Comparison of ENCODE assay signal across 14 cellular contexts in genomic region chr13:87536899-87537298, GRCh38.
A peak's percentile ranks its signal among the peaks of the same experiment; 100 is the strongest.
DNase-seq lines count a peak whose midpoint lies in the region; ATAC-seq and TF ChIP-seq lines count a peak whose summit lies in the region.
"Had no signal": no experiment of that assay in that cellular context is flagged by ENCODE, and none has a peak within 500 bp of the region (broad histone marks: within the 10 kb centered on the region; RNA-seq: fewer than 3 reads in every experiment).

No MANE protein-coding gene starts in this region.

- H3K4me2 ChIP-seq in parathyroid adenoma (ENCODE audit: low read length) = no peak overlapping the region

- H3K9ac ChIP-seq in parathyroid adenoma = no peak overlapping the region

- TF ChIP-seq EP300 in upper lobe of left lung (IDR thresholded peaks at IDR 0.05) = no peak

- H3K4me1 ChIP-seq in parathyroid adenoma (no peaks in the 10 kb centered on the region), upper lobe of left lung (peaks cover 0 to 6% (median 0%) of the 10 kb centered on the region in 4 donors), BE2C (no peaks in the 10 kb centered on the region)
- H3K4me1 ChIP-seq: gastrocnemius medialis had no signal

- TF ChIP-seq CTCF in parathyroid adenoma (IDR thresholded peaks at IDR 0.05) (no peak), upper lobe of left lung (IDR thresholded peaks at IDR 0.05) (no peak), BE2C (IDR thresholded peaks at IDR 0.05; ENCODE audit: low read depth, low read length) (no peak)

- peak overlapping the region; percentile 30 for H2AFZ ChIP-seq in parathyroid adenoma

- TF ChIP-seq POLR2A in upper lobe of left lung (IDR thresholded peaks at IDR 0.05) = no peak

- no peaks in the 10 kb centered on the region for H3K9me3 ChIP-seq in parathyroid adenoma (ENCODE audit: control insufficient read depth, low read length)
- no peaks in the 10 kb centered on the region for H3K9me3 ChIP-seq in upper lobe of left lung
- H3K9me3 ChIP-seq in BE2C = no peaks in the 10 kb centered on the region
- H3K9me3 ChIP-seq: gastrocnemius medialis had no signal

- ATAC-seq in GM19328 (IDR thresholded peaks at IDR 0.05; ENCODE audit: unreplicated experiment) (peak; percentile 62), HG02678 (IDR thresholded peaks at IDR 0.05; ENCODE audit: unreplicated experiment) (peak; percentile 77), HG03378 (IDR thresholded peaks at IDR 0.05; ENCODE audit: unreplicated experiment) (peak; percentile 53), upper lobe of left lung (ENCODE audit: low FRiP score in 2 of 2) (no peak)
- ATAC-seq: gastrocnemius medialis had no signal

- H3K79me2 ChIP-seq in parathyroid adenoma = no peaks in the 10 kb centered on the region

- no peaks in the 10 kb centered on the region for H3K36me3 ChIP-seq in parathyroid adenoma (ENCODE audit: control insufficient read depth, insufficient read depth, low read length)
- no peaks in the 10 kb centered on the region for H3K36me3 ChIP-seq in upper lobe of left lung
- H3K36me3 ChIP-seq in BE2C = no peaks in the 10 kb centered on the region
- H3K36me3 ChIP-seq: gastrocnemius medialis had no signal

- WGBS in upper lobe of left lung, 2 donors = 59 to 71% methylated on average over 2 of the region's 2 CpGs

- no peaks in the 10 kb centered on the region for H3K27me3 ChIP-seq in parathyroid adenoma (ENCODE audit: control insufficient read depth, insufficient read depth, low read length)
- no peaks in the 10 kb centered on the region for H3K27me3 ChIP-seq in upper lobe of left lung
- H3K27me3 ChIP-seq in BE2C = no peaks in the 10 kb centered on the region
- H3K27me3 ChIP-seq: gastrocnemius medialis had no signal

- H3K4me3 ChIP-seq in parathyroid adenoma (ENCODE audit: low read depth, low read length) (no peak overlapping the region), upper lobe of left lung (no peak overlapping the region), BE2C (ENCODE audit: low read depth, low read length) (no peak overlapping the region)
- H3K4me3 ChIP-seq: gastrocnemius medialis, SK-N-MC had no signal

- H3K27ac ChIP-seq in parathyroid adenoma = no peak overlapping the region
- H3K27ac ChIP-seq in upper lobe of left lung = no peak overlapping the region
- H3K27ac ChIP-seq: gastrocnemius medialis, SK-N-MC had no signal

- DNase-seq in foreskin melanocyte (no peak), upper lobe of left lung (no peak), BE2C (no peak)
- DNase-seq: C1 segment of cervical spinal cord; DMS79; gastrocnemius medialis; NCI-H1105 treated with DMSO at 0.1 percent for 48 hours; nucleus accumbens; stimulated activated naive CD4-positive, alpha-beta T cell treated with Interleukin-2 at 50 U/mL for 16 hours had no signal

Comparison
In these comparisons a context has a peak if more than half of its experiments do, and no peak if none do; other contexts are left out.
1. ATAC-seq: peak in GM19328 (single experiment), HG02678 (single experiment) and HG03378 (single experiment); none in upper lobe of left lung (0 of 2).